In the genomic region with DNA sequence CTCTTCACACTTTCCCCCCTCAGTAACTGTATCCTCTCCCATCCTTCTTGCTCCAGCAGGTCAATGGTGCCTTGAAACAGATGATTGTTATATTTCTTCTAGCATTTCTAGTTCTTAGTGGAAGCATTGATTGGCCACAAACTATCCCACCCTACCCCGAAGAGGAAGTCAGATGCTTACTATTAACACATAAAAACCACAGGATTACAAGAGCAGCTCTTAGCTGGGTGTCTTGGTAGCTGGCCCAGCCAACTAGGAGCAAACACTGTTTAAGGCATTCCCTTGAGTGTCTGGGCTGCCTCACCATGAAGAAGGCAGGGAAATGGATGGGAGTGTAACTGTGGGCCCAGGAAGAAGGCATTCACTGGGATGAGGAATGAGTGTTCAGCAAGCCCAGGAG, we compare ENCODE assay signal across 17 cellular contexts.
A peak's percentile ranks its signal among the peaks of the same experiment; 100 is the strongest.
DNase-seq lines count a peak whose midpoint lies in the region; ATAC-seq, FAIRE-seq and TF ChIP-seq lines count a peak whose summit lies in the region.
"Had no signal": no experiment of that assay in that cellular context is flagged by ENCODE, and none has a peak within 500 bp of the region (broad histone marks: within the 10 kb centered on the region; RNA-seq: fewer than 3 reads in every experiment).

No MANE protein-coding gene starts in this region.

- H3K36me3 ChIP-seq in GM12878 (ENCODE audit: control insufficient read depth in 2 of 2, insufficient read depth in 2 of 2, low read length in 1 of 2), result no peaks in the 10 kb centered on the region; a peak in 1 of 4 replicates

- no peaks in the 10 kb centered on the region for H3K27me3 ChIP-seq in GM12878 (replicated peaks in 1 of 2; ENCODE audit: control insufficient read depth in 2 of 2, insufficient read depth in 2 of 2, low read length in 1 of 2)

- TF ChIP-seq POLR2A in NB4 (IDR thresholded peaks at IDR 0.05; ENCODE audit: extremely low read depth, insufficient read length), result no peak
- no peak for TF ChIP-seq POLR2A in GM12878 (IDR thresholded peaks at IDR 0.05; ENCODE audit: low read depth, low read length)

- SMC1A ChIA-PET in GM12878 (lab: Charles Lee; ENCODE audit: uncharacterized antibody, unreplicated experiment), result interaction anchor here (0.8 to 3.9 kb wide), 4 partner anchors 16 to 113 kb away, joined by 3 to 33 read pairs (median 4); no protein-coding TSS in a partner anchor

- H3K79me2 ChIP-seq in GM12878 (ENCODE audit: control insufficient read depth, insufficient read depth, low read length), result no peaks in the 10 kb centered on the region

- H3K4me3 ChIP-seq in NB4 (ENCODE audit: low read depth, low read length), result no peak overlapping the region
- H3K4me3 ChIP-seq in GM12878, result no peak overlapping the region

- H3K9ac ChIP-seq in GM12878 (ENCODE audit: control insufficient read depth, insufficient read depth, low read length), result no peak overlapping the region

- TF ChIP-seq EP300 in GM12878 (IDR thresholded peaks at IDR 0.05; ENCODE audit: borderline replicate concordance in 1 of 2, control insufficient read depth in 1 of 2, low read depth in 2 of 2, low read length in 2 of 2), result no peak

- no peak overlapping the region for H3K27ac Mint-ChIP-seq in natural killer cell treated with Interleukin-12 subunit alpha and Interleukin-12 subunit beta and Interleukin-15 and Interleukin-18, amount 100 ng/mL, for 72 hours
- H3K27ac Mint-ChIP-seq: CD4-positive, CD25-positive, alpha-beta regulatory T cell; H9 had no signal

- no peak overlapping the region for H3K27ac ChIP-seq in GM12878 (ENCODE audit: control insufficient read depth, insufficient read depth)

- peak; percentile 52 for ATAC-seq in GM12878
- peak; percentile 82 to 83 for ATAC-seq in natural killer cell treated with Interleukin-12 subunit alpha and Interleukin-12 subunit beta and Interleukin-15 and Interleukin-18, amount 100 ng/mL, for 72 hours
- no peak for ATAC-seq in HG03432 (IDR thresholded peaks at IDR 0.05; ENCODE audit: unreplicated experiment)

- no peaks in the 10 kb centered on the region for H3K9me3 Mint-ChIP-seq in natural killer cell treated with Interleukin-12 subunit alpha and Interleukin-12 subunit beta and Interleukin-15 and Interleukin-18, amount 100 ng/mL, for 72 hours
- H3K9me3 Mint-ChIP-seq: H9 had no signal

- peaks cover 24 to 26% of the 10 kb centered on the region in 2 donors for H3K4me1 Mint-ChIP-seq in natural killer cell treated with Interleukin-12 subunit alpha and Interleukin-12 subunit beta and Interleukin-15 and Interleukin-18, amount 100 ng/mL, for 72 hours (ENCODE audit: low read depth in 2 of 2)
- H3K4me1 Mint-ChIP-seq: CD4-positive, CD25-positive, alpha-beta regulatory T cell; H9 had no signal

- BruUV-seq in GM12878 (replicated peaks; lab: Mats Ljungman, UMichigan), result no TSS peak

- no peak for TF ChIP-seq RAD21 in GM12878 (IDR thresholded peaks at IDR 0.05; ENCODE audit: insufficient read depth, low read depth, low read length)

- H3K27me3 Mint-ChIP-seq in natural killer cell treated with Interleukin-12 subunit alpha and Interleukin-12 subunit beta and Interleukin-15 and Interleukin-18, amount 100 ng/mL, for 72 hours, result peaks cover 13 to 23% of the 10 kb centered on the region in 2 donors

- POLR2A ChIA-PET in GM12878 (lab: Charles Lee), result no interaction called here

- TF ChIP-seq CTCF in NB4 (IDR thresholded peaks at IDR 0.05; ENCODE audit: low read depth, low read length) (no peak), GM12878 (IDR thresholded peaks at IDR 0.05 in 2 of 3, conservative IDR thresholded peaks at IDR 0.05 in 1 of 3; ENCODE audit: control insufficient read depth in 2 of 3, extremely low read depth in 1 of 3, insufficient read depth in 1 of 3, low read depth in 3 of 3, low read length in 3 of 3) (no peak)

- FAIRE-seq in GM18507 (lab: Jason Lieb, UNC) (peak; percentile 67), GM12878 (lab: Jason Lieb, UNC) (no peak)
- FAIRE-seq: GM19239 had no signal

- DNase-seq in GM18507 (ENCODE audit: extremely low spot score, insufficient read length, low read depth) (no peak), NB4 (ENCODE audit: low read depth) (peak; percentile 53), GM12878 (ENCODE audit: low read depth, low spot score) (no peak), cerebellar cortex (ENCODE audit: low spot score) (no peak), head of caudate nucleus (no peak), islet precursor cell (no peak)
- DNase-seq in natural killer cell treated with Interleukin-12 subunit alpha and Interleukin-12 subunit beta and Interleukin-15 and Interleukin-18, amount 100 ng/mL, for 72 hours (ENCODE audit: low spot score), result no peak
- DNase-seq: CD4-positive, CD25-positive, alpha-beta regulatory T cell; GDM1; H9; MM.1S; NCI-H187 treated with DMSO at 0.1 percent for 48 hours; NCI-H2227 treated with DMSO at 0.1 percent for 48 hours; SHP77 had no signal

- no peaks in the 10 kb centered on the region for H4K20me1 ChIP-seq in GM12878 (ENCODE audit: control insufficient read depth, insufficient read depth)

- H2AFZ ChIP-seq in GM12878 (ENCODE audit: control insufficient read depth, low read depth, low read length), result no peak overlapping the region

- H3K4me2 ChIP-seq in GM12878 (ENCODE audit: control insufficient read depth, insufficient read depth), result no peak overlapping the region

- CTCF ChIA-PET in GM12878 (lab: Yijun Ruan, JAX), result interaction anchor here (0.7 to 6.2 kb wide), 9 partner anchors 8 to 964 kb away, joined by 3 to 95 read pairs (median 4); a partner anchor contains a TSS

- intact Hi-C loops in GM12878 (cut with micrococcal nuclease; ENCODE audit: unreplicated experiment) (loop anchor here (5.0 to 10.0 kb wide), 2 partner anchors 56 to 117 kb away; no protein-coding TSS in a partner anchor), head of caudate nucleus (cut with DNase I) (loop anchor here (5.0 kb wide), 1 partner anchor 176 kb away; a partner anchor contains a TSS)

- H3K9me3 ChIP-seq in GM12878 (replicated peaks; ENCODE audit: control insufficient read depth, insufficient read depth, low read length), result no peaks in the 10 kb centered on the region
- H3K9me3 ChIP-seq: Caco-2 had no signal

- no peaks in the 10 kb centered on the region for H3K36me3 Mint-ChIP-seq in natural killer cell treated with Interleukin-12 subunit alpha and Interleukin-12 subunit beta and Interleukin-15 and Interleukin-18, amount 100 ng/mL, for 72 hours
- H3K36me3 Mint-ChIP-seq: CD4-positive, CD25-positive, alpha-beta regulatory T cell had no signal

- H3K4me3 Mint-ChIP-seq in natural killer cell treated with Interleukin-12 subunit alpha and Interleukin-12 subunit beta and Interleukin-15 and Interleukin-18, amount 100 ng/mL, for 72 hours, result peak overlapping the region; percentile 45
- H3K4me3 Mint-ChIP-seq: CD4-positive, CD25-positive, alpha-beta regulatory T cell; H9 had no signal

- in situ Hi-C loops in GM12878 (cut with MboI), result loop anchor here (10.0 kb wide), 1 partner anchor 173 kb away; a partner anchor contains a TSS

- no peaks in the 10 kb centered on the region for H3K4me1 ChIP-seq in GM12878 (ENCODE audit: control insufficient read depth, insufficient read depth, low read length)
- H3K4me1 ChIP-seq: Caco-2 had no signal

- WGBS in GM12878 (ENCODE audit: insufficient coverage, insufficient replicate concordance, low lambda C conversion rate, missing lambda C conversion rate), result 5% methylated on average over 1 of the region's 1 CpG

- RAD21 ChIA-PET in GM12878 (lab: Charles Lee; ENCODE audit: unreplicated experiment), result no interaction called here

TF ChIP-seq in GM12878, 131 proteins besides CTCF, POLR2A, EP300 and RAD21:
- no peak for TF ChIP-seq YY1 (IDR thresholded peaks at IDR 0.05; ENCODE audit: low read depth, low read length)
- no peak for TF ChIP-seq BCL11A (IDR thresholded peaks at IDR 0.05; ENCODE audit: low read depth, low read length)
- no peak for TF ChIP-seq TARDBP (IDR thresholded peaks at IDR 0.05; ENCODE audit: borderline replicate concordance)
- TF ChIP-seq NBN (IDR thresholded peaks at IDR 0.05), result no peak
- TF ChIP-seq SPI1 (IDR thresholded peaks at IDR 0.05; ENCODE audit: borderline replicate concordance, insufficient read depth, low read depth, low read length), result peak; percentile 50; the same call in 1 of the 2 replicates
- TF ChIP-seq RUNX3 (IDR thresholded peaks at IDR 0.05; ENCODE audit: low read length), result 0 out of 2 replicates have a peak, but pooled peaks have one; percentile 11
- TF ChIP-seq MTA2 (IDR thresholded peaks at IDR 0.05; ENCODE audit: low read depth), result no peak
- no peak for TF ChIP-seq CHD1 (IDR thresholded peaks at IDR 0.05; ENCODE audit: low read depth, low read length)
- TF ChIP-seq GABPA (IDR thresholded peaks at IDR 0.05; ENCODE audit: low read depth), result no peak
- TF ChIP-seq, protein P1, sequence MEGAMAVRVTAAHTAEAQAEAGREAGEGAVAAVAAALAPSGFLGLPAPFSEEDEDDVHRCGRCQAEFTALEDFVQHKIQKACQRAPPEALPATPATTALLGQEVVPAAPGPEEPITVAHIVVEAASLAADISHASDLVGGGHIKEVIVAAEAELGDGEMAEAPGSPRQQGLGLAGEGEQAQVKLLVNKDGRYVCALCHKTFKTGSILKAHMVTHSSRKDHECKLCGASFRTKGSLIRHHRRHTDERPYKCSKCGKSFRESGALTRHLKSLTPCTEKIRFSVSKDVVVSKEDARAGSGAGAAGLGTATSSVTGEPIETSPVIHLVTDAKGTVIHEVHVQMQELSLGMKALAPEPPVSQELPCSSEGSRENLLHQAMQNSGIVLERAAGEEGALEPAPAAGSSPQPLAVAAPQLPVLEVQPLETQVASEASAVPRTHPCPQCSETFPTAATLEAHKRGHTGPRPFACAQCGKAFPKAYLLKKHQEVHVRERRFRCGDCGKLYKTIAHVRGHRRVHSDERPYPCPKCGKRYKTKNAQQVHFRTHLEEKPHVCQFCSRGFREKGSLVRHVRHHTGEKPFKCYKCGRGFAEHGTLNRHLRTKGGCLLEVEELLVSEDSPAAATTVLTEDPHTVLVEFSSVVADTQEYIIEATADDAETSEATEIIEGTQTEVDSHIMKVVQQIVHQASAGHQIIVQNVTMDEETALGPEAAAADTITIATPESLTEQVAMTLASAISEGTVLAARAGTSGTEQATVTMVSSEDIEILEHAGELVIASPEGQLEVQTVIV (IDR thresholded peaks at IDR 0.05; ENCODE audit: borderline replicate concordance, partially characterized antibody), result no peak
- TF ChIP-seq NR2C1 (IDR thresholded peaks at IDR 0.05), result no peak
- TF ChIP-seq TCF12 (IDR thresholded peaks at IDR 0.05; ENCODE audit: low read depth, low read length), result no peak
